Comparison of ENCODE assay signal across 23 cellular contexts in the genomic region with DNA sequence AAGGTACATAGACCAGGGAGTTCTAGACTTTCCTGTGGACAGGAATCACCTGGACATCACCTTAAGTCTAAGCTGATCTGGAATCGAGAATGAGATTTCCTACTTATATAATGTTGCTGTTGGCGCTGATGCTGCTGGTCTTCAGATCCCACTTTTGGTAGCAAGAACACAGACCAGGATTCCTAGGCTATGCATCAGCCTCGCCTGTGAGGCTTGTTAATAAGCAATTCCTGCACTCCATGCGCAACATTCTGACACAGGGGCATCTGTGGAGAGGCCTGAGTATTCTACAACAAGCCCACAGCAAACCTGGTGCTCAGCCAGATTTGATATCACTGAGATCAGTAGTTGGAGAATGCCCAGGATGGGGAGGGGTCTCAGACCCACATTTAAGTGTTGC.
"Had no signal": no experiment of that assay in that cellular context is flagged by ENCODE, and none has a peak within 500 bp of the region (broad histone marks: within the 10 kb centered on the region; RNA-seq: fewer than 3 reads in every experiment).

No MANE protein-coding gene starts in this region.

- H3K27ac ChIP-seq: epithelial cell of prostate, esophagus squamous epithelium, parathyroid adenoma, right atrium auricular region, spleen, tibial nerve had no signal

- H3K27me3 Mint-ChIP-seq: activated CD4-positive, alpha-beta T cell treated with anti-CD3 and anti-CD28 coated beads for 36 hours; activated naive CD8-positive, alpha-beta T cell had no signal

- H3K27me3 ChIP-seq: right atrium auricular region, tibial nerve had no signal

- H3K4me3 Mint-ChIP-seq: activated CD4-positive, alpha-beta T cell treated with anti-CD3 and anti-CD28 coated beads for 36 hours; activated CD8-positive, alpha-beta T cell treated with anti-CD3 and anti-CD28 coated beads, Interleukin-2, amount 10 ng/mL, durations not matched to agents 7 days and 5 days; activated naive CD8-positive, alpha-beta T cell; mesothelial cell of epicardium; naive thymus-derived CD4-positive, alpha-beta T cell had no signal

- H3K79me2 ChIP-seq: parathyroid adenoma had no signal

- ATAC-seq: activated CD4-positive, alpha-beta T cell treated with anti-CD3 and anti-CD28 coated beads for 36 hours; activated CD8-positive, alpha-beta T cell treated with anti-CD3 and anti-CD28 coated beads, Interleukin-2, amount 10 ng/mL, durations not matched to agents 7 days and 5 days; naive thymus-derived CD4-positive, alpha-beta T cell had no signal

- FAIRE-seq: endometrium, frontal cortex had no signal

- H3K4me3 ChIP-seq: esophagus squamous epithelium, right atrium auricular region, spleen, tibial nerve had no signal

- H3K9ac ChIP-seq: parathyroid adenoma had no signal

- H3K9me3 ChIP-seq: esophagus squamous epithelium, right atrium auricular region, spleen, tibial nerve had no signal

- H3K4me1 Mint-ChIP-seq: mesothelial cell of epicardium had no signal

- H3K4me1 ChIP-seq: parathyroid adenoma had no signal

- H2AFZ ChIP-seq: parathyroid adenoma had no signal

- DNase-seq: activated CD4-positive, alpha-beta T cell treated with anti-CD3 and anti-CD28 coated beads for 36 hours; activated CD4-positive, CD25-positive, alpha-beta regulatory T cell; activated CD8-positive, alpha-beta T cell treated with anti-CD3 and anti-CD28 coated beads, Interleukin-2, amount 10 ng/mL, durations not matched to agents 7 days and 5 days; activated effector memory CD4-positive, alpha-beta T cell treated with Interleukin-2 at 50 U/mL for 16 hours; activated naive CD4-positive, alpha-beta T cell treated with Interleukin-2 at 50 U/mL for 16 hours; activated T-cell treated with anti-CD3 and anti-CD28 coated beads for 4 hours; aorta; caudate nucleus; dermis blood vessel endothelial cell; effector CD8-positive, alpha-beta T cell; esophagus squamous epithelium; naive thymus-derived CD4-positive, alpha-beta T cell; spleen; stimulated activated CD4-positive, alpha-beta T cell treated with anti-CD3 and anti-CD28 coated beads, Interleukin-2, amount 100 ng/mL, for 48 hours; stimulated activated naive CD4-positive, alpha-beta T cell treated with Interleukin-2 at 50 U/mL for 16 hours had no signal

- H3K27ac Mint-ChIP-seq: activated CD4-positive, alpha-beta T cell treated with anti-CD3 and anti-CD28 coated beads for 36 hours; activated CD8-positive, alpha-beta T cell treated with anti-CD3 and anti-CD28 coated beads, Interleukin-2, amount 10 ng/mL, durations not matched to agents 7 days and 5 days; activated naive CD8-positive, alpha-beta T cell; mesothelial cell of epicardium; naive thymus-derived CD4-positive, alpha-beta T cell had no signal

- H3K36me3 ChIP-seq: esophagus squamous epithelium, right atrium auricular region had no signal
